ENCODE assay signal across 1 cellular context in genomic region chr15:31383150-31383549, GRCh38.
TF ChIP-seq lines count a peak whose summit lies in the region.

No MANE protein-coding gene starts in this region.

TF ChIP-seq in H1, 55 proteins besides CTCF, POLR2A, EP300 and RAD21:
- TF ChIP-seq BCL11A (IDR thresholded peaks at IDR 0.05; ENCODE audit: low read depth in 2 of 2, low read length in 2 of 2) (no peak), YY1 (IDR thresholded peaks at IDR 0.05; ENCODE audit: low read depth, low read length) (no peak), E2F6 (IDR thresholded peaks at IDR 0.05) (no peak), NRF1 (IDR thresholded peaks at IDR 0.05; ENCODE audit: low read depth, low read length) (no peak), ZNF274 (IDR thresholded peaks at IDR 0.05; ENCODE audit: borderline replicate concordance, extremely low read depth, low read length) (no peak), TCF12 (IDR thresholded peaks at IDR 0.05; ENCODE audit: low read depth, low read length) (no peak), PHF8 (conservative IDR thresholded peaks at IDR 0.05; ENCODE audit: low read depth, low read length) (no peak), JUN (IDR thresholded peaks at IDR 0.05; ENCODE audit: low read depth, low read length) (no peak)
